ENCODE assay signal across 14 cellular contexts in genomic region chr4:184860018-184860530, GRCh38. TPM values are rescaled to one million over a fixed set of nuclear protein-coding genes. Genes with fewer than 3 reads are reported as not detected.
A peak's percentile ranks its signal among the peaks of the same experiment; 100 is the strongest.
DNase-seq lines count a peak whose midpoint lies in the region; ATAC-seq and TF ChIP-seq lines count a peak whose summit lies in the region.
"Had no signal": no experiment of that assay in that cellular context is flagged by ENCODE, and none has a peak within 500 bp of the region (broad histone marks: within the 10 kb centered on the region; RNA-seq: fewer than 3 reads in every experiment).

No MANE protein-coding gene starts in this region.

- no peaks in the 10 kb centered on the region for H3K27me3 ChIP-seq in adrenal gland

- H3K4me1 ChIP-seq in adrenal gland (replicated peaks in 1 of 2), result no peaks in the 10 kb centered on the region

- peak overlapping the region; percentile 44 to 75 for H3K4me3 Mint-ChIP-seq in CD14-positive monocyte
- no peak overlapping the region for H3K4me3 Mint-ChIP-seq in Calu3 (ENCODE audit: low read depth, unreplicated experiment)
- no peak overlapping the region for H3K4me3 Mint-ChIP-seq in type B pancreatic cell

- H3K27ac Mint-ChIP-seq in CD14-positive monocyte (peak overlapping the region; percentile 95 to 99 (median 97)), Calu3 (ENCODE audit: unreplicated experiment) (no peak overlapping the region), type B pancreatic cell (no peak overlapping the region)

- DNase-seq in CD14-positive monocyte (ENCODE audit: low spot score), result peak; percentile 57
- peak; percentile 58 for DNase-seq in NOMO-1 treated with DMSO at 0.1 percent for 48 hours (lab: John Stamatoyannopoulos, UW; ENCODE audit: unreplicated experiment)
- DNase-seq in adrenal gland, result no peak
- DNase-seq in Calu3, result no peak
- no peak for DNase-seq in type B pancreatic cell (ENCODE audit: extremely low spot score, unreplicated experiment)
- DNase-seq: activated CD4-positive, alpha-beta T cell treated with anti-CD3 and anti-CD28 coated beads for 1 hour; CD4-positive, CD25-positive, alpha-beta regulatory T cell; KG1; kidney; NCI-H82; posterior cingulate gyrus had no signal

- H3K27me3 Mint-ChIP-seq in CD14-positive monocyte (ENCODE audit: low read depth in 3 of 3) (peaks cover 0 to 2% (median 0%) of the 10 kb centered on the region in 3 donors), Calu3 (ENCODE audit: unreplicated experiment) (no peaks in the 10 kb centered on the region), type B pancreatic cell (peaks cover 11% of the 10 kb centered on the region)

- no peaks in the 10 kb centered on the region for H3K36me3 ChIP-seq in adrenal gland (replicated peaks in 1 of 2)

- CTCF ChIA-PET in Calu3 (lab: Charles Lee), result interaction anchor here (1.0 kb wide), 1 partner anchor 115 kb away, joined by 3 read pairs; no protein-coding TSS in a partner anchor

- no TSS peak for BruUV-seq in Calu3 (replicated peaks; lab: Mats Ljungman, UMichigan)

- H3K9me3 Mint-ChIP-seq in CD14-positive monocyte, result no peaks in the 10 kb centered on the region
- H3K9me3 Mint-ChIP-seq in Calu3 (ENCODE audit: low read depth, unreplicated experiment), result no peaks in the 10 kb centered on the region
- no peaks in the 10 kb centered on the region for H3K9me3 Mint-ChIP-seq in type B pancreatic cell

- TF ChIP-seq CTCF in CD14-positive monocyte (IDR thresholded peaks at IDR 0.05), result no peak
- no peak for TF ChIP-seq CTCF in adrenal gland (IDR thresholded peaks at IDR 0.05)
- no peak for TF ChIP-seq CTCF in Calu3 (IDR thresholded peaks at IDR 0.05; ENCODE audit: unreplicated experiment)
- TF ChIP-seq CTCF in type B pancreatic cell (conservative IDR thresholded peaks at IDR 0.05), result no peak

- H3K27ac ChIP-seq in adrenal gland, result no peak overlapping the region

- intact Hi-C loops in CD14-positive monocyte (cut with micrococcal nuclease), result loop anchor here in 1 of 2 donors (2.0 to 5.0 kb wide), 2 partner anchors 29 to 33 kb away; partner anchors contain the start of gene ACSL1
- intact Hi-C loops in adrenal gland (cut with DNase I), result no loop called here
- intact Hi-C loops in Calu3 (cut with micrococcal nuclease; ENCODE audit: unreplicated experiment), result no loop called here

- no peaks in the 10 kb centered on the region for H3K9me3 ChIP-seq in adrenal gland (replicated peaks in 1 of 3)

- ATAC-seq in HG02885 (IDR thresholded peaks at IDR 0.05; ENCODE audit: poor library complexity, unreplicated experiment) (peak; percentile 55), esophagus mucosa (no peak)

- TF ChIP-seq POLR2A in GM19193 (IDR thresholded peaks at IDR 0.05; ENCODE audit: extremely low read depth, insufficient read depth, insufficient read length) (peak; percentile 17), adrenal gland (IDR thresholded peaks at IDR 0.05) (no peak)

- 66 to 79% (median 67%) methylated on average over 7 of the region's 7 CpGs for WGBS in adrenal gland, 4 donors

- H3K36me3 Mint-ChIP-seq in CD14-positive monocyte (peaks cover 2 to 3% of the 10 kb centered on the region in 2 donors), Calu3 (ENCODE audit: insufficient read depth, unreplicated experiment) (no peaks in the 10 kb centered on the region), type B pancreatic cell (no peaks in the 10 kb centered on the region)
- H3K36me3 Mint-ChIP-seq: CD4-positive, CD25-positive, alpha-beta regulatory T cell had no signal

- peaks cover 62% of the 10 kb centered on the region for H3K4me1 Mint-ChIP-seq in CD14-positive monocyte
- H3K4me1 Mint-ChIP-seq in Calu3 (ENCODE audit: low read depth, unreplicated experiment), result no peaks in the 10 kb centered on the region
- H3K4me1 Mint-ChIP-seq in type B pancreatic cell (ENCODE audit: unreplicated experiment), result no peaks in the 10 kb centered on the region

- no peak overlapping the region for H3K4me3 ChIP-seq in adrenal gland

RNA-seq across cellular contexts. Expression of gene ACSL1, which starts 34.3 kb away (rescaled TPM):
- polyA plus RNA-seq in CD14-positive monocyte (100 to 1,000 TPM in 1 of 2 donors, 10 to 100 TPM in 1; 72.4 to 115 TPM), adrenal gland (10 to 100 TPM; 56.9 to 95.1 (median 87.2) TPM)
- total RNA-seq in adrenal gland (100 to 1,000 TPM in 1 of 8 donors, 10 to 100 TPM in 7; 42.0 to 113 (median 67.7) TPM), esophagus mucosa (74.3 TPM), Calu3 (2022) (19.1 and 31.9 TPM in 2 replicates), type B pancreatic cell (ENCODE audit: low replicate concordance) (89.0 and 156 TPM in 2 replicates)

Comparison
In these comparisons a context has a peak if more than half of its experiments do, and no peak if none do; other contexts are left out.
1. DNase-seq: peak in CD14-positive monocyte (single experiment) and NOMO-1 treated with DMSO at 0.1 percent for 48 hours (single experiment); none in adrenal gland (0 of 7), Calu3 (single experiment) and type B pancreatic cell (single experiment).
2. H3K27ac Mint-ChIP-seq: peak in CD14-positive monocyte (7 of 7); none in Calu3 (single experiment) and type B pancreatic cell (single experiment).
3. H3K4me3 Mint-ChIP-seq: peak in CD14-positive monocyte (2 of 2); none in Calu3 (single experiment) and type B pancreatic cell (single experiment).